Comparison of ENCODE assay signal across 9 cellular contexts in genomic region chr2:222656544-222657446, GRCh38. TPM values are rescaled to one million over a fixed set of nuclear protein-coding genes. Genes with fewer than 3 reads are reported as not detected.
A peak's percentile ranks its signal among the peaks of the same experiment; 100 is the strongest.
DNase-seq lines count a peak whose midpoint lies in the region; ATAC-seq, FAIRE-seq and TF ChIP-seq lines count a peak whose summit lies in the region.
"Had no signal": no experiment of that assay in that cellular context is flagged by ENCODE, and none has a peak within 500 bp of the region (broad histone marks: within the 10 kb centered on the region; RNA-seq: fewer than 3 reads in every experiment).

No MANE protein-coding gene starts in this region.

- H3K27ac Mint-ChIP-seq in CD8-positive, alpha-beta memory T cell, result peak overlapping the region; percentile 95 to 100 (median 100)

- peak overlapping the region; percentile 95 for H3K9ac ChIP-seq in HUES48 (ENCODE audit: low read depth, low read length)
- peak overlapping the region; percentile 89 for H3K9ac ChIP-seq in GM12878 (ENCODE audit: control insufficient read depth, insufficient read depth, low read length)

- no peak for DNase-seq in CD8-positive, alpha-beta memory T cell
- DNase-seq in GM12878 (ENCODE audit: low read depth, low spot score) (no peak), left lung (no peak), upper lobe of left lung (no peak), cortex of kidney (lab: John Stamatoyannopoulos, UW) (no peak), middle frontal gyrus (ENCODE audit: extremely low spot score, low spot score) (no peak)

- SMC1A ChIA-PET in GM12878 (lab: Charles Lee; ENCODE audit: uncharacterized antibody, unreplicated experiment), result interaction anchor here (0.9 to 4.6 kb wide), 5 partner anchors 9 to 335 kb away, joined by 3 to 16 read pairs (median 3); no protein-coding TSS in a partner anchor

- no peaks in the 10 kb centered on the region for H3K9me3 ChIP-seq in CD8-positive, alpha-beta memory T cell (ENCODE audit: low read length)
- H3K9me3 ChIP-seq in HUES48 (ENCODE audit: control insufficient read depth, insufficient read depth, low read length), result no peaks in the 10 kb centered on the region
- H3K9me3 ChIP-seq in GM12878 (replicated peaks; ENCODE audit: control insufficient read depth, insufficient read depth, low read length), result no peaks in the 10 kb centered on the region
- no peaks in the 10 kb centered on the region for H3K9me3 ChIP-seq in left lung
- H3K9me3 ChIP-seq in upper lobe of left lung, result no peaks in the 10 kb centered on the region

- TF ChIP-seq RAD21 in GM12878 (IDR thresholded peaks at IDR 0.05; ENCODE audit: insufficient read depth, low read depth, low read length), result no peak

- POLR2A ChIA-PET in CD8-positive, alpha-beta memory T cell (lab: Charles Lee), result no interaction called here
- POLR2A ChIA-PET in GM12878 (lab: Charles Lee), result no interaction called here

- peaks cover 41% of the 10 kb centered on the region for H3K79me2 ChIP-seq in GM12878 (ENCODE audit: control insufficient read depth, insufficient read depth, low read length)

- H4K20me1 ChIP-seq in GM12878 (ENCODE audit: control insufficient read depth, insufficient read depth), result no peaks in the 10 kb centered on the region; the same call in 1 of the 2 replicates

- no peaks in the 10 kb centered on the region for H3K36me3 ChIP-seq in CD8-positive, alpha-beta memory T cell (ENCODE audit: insufficient read depth, low read length)
- no peaks in the 10 kb centered on the region for H3K36me3 ChIP-seq in HUES48 (ENCODE audit: control insufficient read depth, insufficient read depth, low read length)
- no peaks in the 10 kb centered on the region for H3K36me3 ChIP-seq in GM12878 (ENCODE audit: control insufficient read depth in 2 of 2, insufficient read depth in 2 of 2, low read length in 1 of 2)
- no peaks in the 10 kb centered on the region for H3K36me3 ChIP-seq in left lung
- H3K36me3 ChIP-seq in upper lobe of left lung, result no peaks in the 10 kb centered on the region

- no peak for FAIRE-seq in GM12878 (lab: Jason Lieb, UNC)

- H3K27me3 Mint-ChIP-seq in CD8-positive, alpha-beta memory T cell, result peaks cover 0 to 2% of the 10 kb centered on the region in 2 donors

- WGBS in GM12878 (ENCODE audit: insufficient coverage, insufficient replicate concordance, low lambda C conversion rate, missing lambda C conversion rate), result 14% methylated on average over 11 of the region's 11 CpGs
- 28 to 32% methylated on average over 11 of the region's 11 CpGs for WGBS in upper lobe of left lung, 2 donors

- no peaks in the 10 kb centered on the region for H3K27me3 ChIP-seq in CD8-positive, alpha-beta memory T cell (ENCODE audit: insufficient read depth, low read length, poor library complexity, severe bottlenecking)
- H3K27me3 ChIP-seq in HUES48 (ENCODE audit: control insufficient read depth, insufficient read depth, low read length) (no peaks in the 10 kb centered on the region), GM12878 (replicated peaks in 1 of 2; ENCODE audit: control insufficient read depth in 2 of 2, insufficient read depth in 2 of 2, low read length in 1 of 2) (no peaks in the 10 kb centered on the region), left lung (no peaks in the 10 kb centered on the region), upper lobe of left lung (no peaks in the 10 kb centered on the region)

- peaks cover 28% of the 10 kb centered on the region for H3K4me1 ChIP-seq in CD8-positive, alpha-beta memory T cell (ENCODE audit: insufficient read depth, low read length)
- H3K4me1 ChIP-seq in HUES48 (ENCODE audit: control insufficient read depth, insufficient read depth, low read length), result peaks cover 5% of the 10 kb centered on the region
- H3K4me1 ChIP-seq in GM12878 (ENCODE audit: control insufficient read depth, insufficient read depth, low read length), result peaks cover 20% of the 10 kb centered on the region
- peaks cover 11 to 40% of the 10 kb centered on the region in 2 donors for H3K4me1 ChIP-seq in left lung
- peaks cover 23 to 35% (median 26%) of the 10 kb centered on the region in 4 donors for H3K4me1 ChIP-seq in upper lobe of left lung

- TF ChIP-seq POLR2A in GM12878 (IDR thresholded peaks at IDR 0.05; ENCODE audit: low read depth, low read length) (no peak), upper lobe of left lung (IDR thresholded peaks at IDR 0.05) (no peak)

- peak overlapping the region; percentile 95 for H3K27ac ChIP-seq in CD8-positive, alpha-beta memory T cell (ENCODE audit: low read depth, low read length)
- H3K27ac ChIP-seq in HUES48 (ENCODE audit: low read depth, low read length) (peak overlapping the region; percentile 92), GM12878 (ENCODE audit: control insufficient read depth, insufficient read depth) (peak overlapping the region; percentile 98), left lung (peak overlapping the region; percentile 91 to 93), upper lobe of left lung (peak overlapping the region in 2 of 4 donors; percentile 92)

- TSS peak; percentile 98 for BruUV-seq in GM12878 (replicated peaks; lab: Mats Ljungman, UMichigan)

- intact Hi-C loops in GM12878 (cut with micrococcal nuclease; ENCODE audit: unreplicated experiment), result no loop called here
- intact Hi-C loops in left lung (cut with DNase I), result no loop called here

- H3K4me1 Mint-ChIP-seq in CD8-positive, alpha-beta memory T cell, result peaks cover 30 to 46% (median 45%) of the 10 kb centered on the region in 3 donors

- no peak for TF ChIP-seq EP300 in GM12878 (IDR thresholded peaks at IDR 0.05; ENCODE audit: borderline replicate concordance in 1 of 2, control insufficient read depth in 1 of 2, low read depth in 2 of 2, low read length in 2 of 2)
- TF ChIP-seq EP300 in upper lobe of left lung (IDR thresholded peaks at IDR 0.05), result no peak

- CTCF ChIA-PET in CD8-positive, alpha-beta memory T cell (lab: Charles Lee), result no interaction called here
- CTCF ChIA-PET in GM12878 (lab: Yijun Ruan, JAX), result interaction anchor here (0.7 to 1.4 kb wide), 3 partner anchors 34 to 338 kb away, joined by 3 to 5 read pairs (median 4); no protein-coding TSS in a partner anchor

- RAD21 ChIA-PET in GM12878 (lab: Charles Lee; ENCODE audit: unreplicated experiment), result interaction anchor here (1.0 kb wide), 1 partner anchor 256 kb away, joined by 3 read pairs; no protein-coding TSS in a partner anchor

- ATAC-seq in GM21423 (IDR thresholded peaks at IDR 0.05; ENCODE audit: unreplicated experiment), result peak; percentile 17
- peak; percentile 30 for ATAC-seq in GM12878
- peak; percentile 4 for ATAC-seq in left lung
- peak in 1 of 2 donors; percentile 3 for ATAC-seq in upper lobe of left lung (ENCODE audit: low FRiP score in 2 of 2)

- H3K4me3 ChIP-seq in CD8-positive, alpha-beta memory T cell (ENCODE audit: low read length), result peak overlapping the region; percentile 78
- H3K4me3 ChIP-seq in HUES48 (ENCODE audit: low read depth, low read length) (peak overlapping the region; percentile 87), GM12878 (peak overlapping the region; percentile 95), left lung (peak overlapping the region; percentile 84 to 100), upper lobe of left lung (peak overlapping the region; percentile 72 to 91 (median 84))

- H2AFZ ChIP-seq in GM12878 (ENCODE audit: control insufficient read depth, low read depth, low read length), result peak overlapping the region; percentile 98

- peak overlapping the region; percentile 78 for H3K4me2 ChIP-seq in GM12878 (ENCODE audit: control insufficient read depth, insufficient read depth)

- TF ChIP-seq CTCF in GM12878 (IDR thresholded peaks at IDR 0.05 in 2 of 3, conservative IDR thresholded peaks at IDR 0.05 in 1 of 3; ENCODE audit: control insufficient read depth in 2 of 3, extremely low read depth in 1 of 3, insufficient read depth in 1 of 3, low read depth in 3 of 3, low read length in 3 of 3), result no peak
- no peak for TF ChIP-seq CTCF in left lung (IDR thresholded peaks at IDR 0.05)
- TF ChIP-seq CTCF in upper lobe of left lung (IDR thresholded peaks at IDR 0.05), result no peak

- H3K9me3 Mint-ChIP-seq in CD8-positive, alpha-beta memory T cell, result no peaks in the 10 kb centered on the region

- H3K36me3 Mint-ChIP-seq in CD8-positive, alpha-beta memory T cell, result peaks cover 0 to 10% (median 0%) of the 10 kb centered on the region in 3 donors

- in situ Hi-C loops in GM12878 (cut with MboI), result no loop called here

- peak overlapping the region; percentile 97 to 99 (median 98) for H3K4me3 Mint-ChIP-seq in CD8-positive, alpha-beta memory T cell

RNA-seq across cellular contexts. Expression of gene FARSB, which starts 0.9 kb away (rescaled TPM):
- 10 to 100 TPM; 57.0 to 58.5 TPM for total RNA-seq in CD8-positive, alpha-beta memory T cell
- 23.8 TPM for polyA plus RNA-seq in CD8-positive, alpha-beta memory T cell
- 36.8 and 37.9 TPM in 2 replicates for total RNA-seq in GM12878 (2013; cell fraction: nucleolus; rRNA removed)
- 32.4 and 36.7 TPM in 2 replicates for total RNA-seq in GM12878 (2014; rRNA removed)
- 50.4 and 50.7 TPM in 2 replicates for total RNA-seq in GM12878 (2014; rRNA removed; fragmentation: Illumina TruSeq; extraction: Trizol)
- 47.8 and 48.0 TPM in 2 replicates for total RNA-seq in GM12878 (2021)
- polyA plus RNA-seq in GM12878 (2011; ENCODE audit: low read depth), result 21.5 TPM
- polyA plus RNA-seq in GM12878 (2011; rRNA removed), result 51.6 and 62.5 TPM in 2 replicates
- polyA plus RNA-seq in GM12878 (2011; cell fraction: cytosol; rRNA removed), result 28.6 and 31.6 TPM in 2 replicates
- 24.1 and 25.7 TPM in 2 replicates for polyA plus RNA-seq in GM12878 (2011; cell fraction: nucleus; rRNA removed)
- polyA plus RNA-seq in GM12878 (2012), result 27.3 and 29.6 TPM in 2 replicates
- polyA plus RNA-seq in GM12878 (2014; fragmentation: Illumina TruSeq; extraction: Trizol), result 90.1 and 108 TPM in 2 replicates
- polyA plus RNA-seq in GM12878 (2014; fragmentation: Nextera tagmentation; extraction: Ambion mirVana), result 100 to 1,000 TPM; 107 to 127 TPM
- 48.2 and 57.4 TPM in 2 replicates for polyA plus RNA-seq in GM12878 (2014; rRNA removed)
- 100 to 1,000 TPM; 113 to 119 TPM for polyA plus RNA-seq in GM12878 (2016; fragmentation: Nextera tagmentation; extraction: Ambion mirVana)
- polyA minus RNA-seq in GM12878 (2011; rRNA and poly(A)+ RNA removed), result 28.7 and 38.5 TPM in 2 replicates
- polyA minus RNA-seq in GM12878 (2011; cell fraction: cytosol; rRNA and poly(A)+ RNA removed), result 10.4 and 14.9 TPM in 2 replicates
- 14.5 and 22.7 TPM in 2 replicates for polyA minus RNA-seq in GM12878 (2011; cell fraction: nucleus; rRNA and poly(A)+ RNA removed)
- total RNA-seq in left lung, result 10 to 100 TPM; 12.4 to 23.1 TPM
- 10 to 100 TPM in 3 of 6 donors, 1 to 10 TPM in 3; 2.0 to 12.5 (median 10.2) TPM for total RNA-seq in upper lobe of left lung

RNA-seq across cellular contexts. Expression of gene MOGAT1, which starts 14.7 kb away (rescaled TPM):
- total RNA-seq in CD8-positive, alpha-beta memory T cell, result not detected
- not detected for polyA plus RNA-seq in CD8-positive, alpha-beta memory T cell
- total RNA-seq in GM12878 (2013; cell fraction: nucleolus; rRNA removed), result not detected in 2 replicates
- not detected in 2 replicates for total RNA-seq in GM12878 (2014; rRNA removed)
- not detected in 2 replicates for total RNA-seq in GM12878 (2014; rRNA removed; fragmentation: Illumina TruSeq; extraction: Trizol)
- not detected in 2 replicates for total RNA-seq in GM12878 (2021)
- not detected for polyA plus RNA-seq in GM12878 (2011; ENCODE audit: low read depth)
- polyA plus RNA-seq in GM12878 (2011; rRNA removed), result not detected in 2 replicates
- not detected in 2 replicates for polyA plus RNA-seq in GM12878 (2011; cell fraction: cytosol; rRNA removed)
- polyA plus RNA-seq in GM12878 (2011; cell fraction: nucleus; rRNA removed), result not detected in 2 replicates
- polyA plus RNA-seq in GM12878 (2012), result not detected in 2 replicates
- not detected in 2 replicates for polyA plus RNA-seq in GM12878 (2014; fragmentation: Illumina TruSeq; extraction: Trizol)
- not detected for polyA plus RNA-seq in GM12878 (2014; fragmentation: Nextera tagmentation; extraction: Ambion mirVana)
- polyA plus RNA-seq in GM12878 (2014; rRNA removed), result not detected in 2 replicates
- polyA plus RNA-seq in GM12878 (2016; fragmentation: Nextera tagmentation; extraction: Ambion mirVana), result not detected
- not detected in 2 replicates for polyA minus RNA-seq in GM12878 (2011; rRNA and poly(A)+ RNA removed)
- not detected in 2 replicates for polyA minus RNA-seq in GM12878 (2011; cell fraction: cytosol; rRNA and poly(A)+ RNA removed)
- polyA minus RNA-seq in GM12878 (2011; cell fraction: nucleus; rRNA and poly(A)+ RNA removed), result not detected in 2 replicates
- total RNA-seq in left lung, result under 1 TPM in 1 of 2 donors, not detected in 1; 0.26 TPM
- 1 to 10 TPM in 4 of 6 donors, under 1 TPM in 2; 0.46 to 4.4 (median 1.1) TPM for total RNA-seq in upper lobe of left lung
- total RNA-seq: T-helper 1 cell treated with Interleukin-12 subunit alpha and Interleukin-12 subunit beta and Interleukin-4 antibody, amounts not matched to agents 30 ng/mL and 1 ng/mL, for 36 hours had no signal
